Comparison of ENCODE assay signal across 8 cellular contexts in the genomic region with DNA sequence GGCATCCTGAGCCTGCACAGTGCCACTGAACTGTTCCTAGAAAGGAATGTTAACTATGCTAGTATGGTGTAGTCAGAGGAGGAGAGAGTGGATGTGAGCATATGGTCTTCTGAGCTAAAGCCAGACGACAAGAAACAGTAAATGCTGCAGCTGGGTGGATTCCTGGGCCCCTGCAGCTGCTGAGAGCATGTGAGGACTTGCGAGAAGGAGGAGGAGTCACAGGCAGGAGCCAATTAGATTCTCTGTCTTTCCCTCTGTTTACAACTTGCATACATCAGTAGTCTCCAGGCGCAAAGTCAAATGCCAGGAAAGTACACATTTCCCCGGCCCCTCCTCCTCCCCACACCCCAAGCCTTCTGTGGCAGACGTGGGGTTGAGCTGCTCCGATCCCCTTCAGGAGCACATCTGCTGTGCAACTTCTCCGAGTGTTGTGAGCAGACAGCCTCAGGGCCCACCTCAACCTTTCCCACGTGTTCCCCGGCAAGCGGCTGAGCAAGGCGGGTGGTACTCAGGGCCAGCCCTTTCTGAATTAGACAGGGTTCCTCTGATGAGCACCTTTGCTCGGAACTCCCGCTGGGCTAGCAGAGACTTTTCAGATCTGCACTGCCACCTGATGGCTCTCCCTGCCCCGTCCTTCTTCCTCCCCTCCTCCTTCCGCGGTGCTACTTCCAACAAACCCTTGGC.
DNase-seq lines count a peak whose midpoint lies in the region; ATAC-seq and TF ChIP-seq lines count a peak whose summit lies in the region.

No MANE protein-coding gene starts in this region.

- H4K20me1 ChIP-seq in GM23248 (ENCODE audit: insufficient read depth), result no peaks in the 10 kb centered on the region

- H3K4me1 Mint-ChIP-seq in CD4-positive, CD25-positive, alpha-beta regulatory T cell, result peaks cover 0 to 49% (median 29%) of the 10 kb centered on the region in 4 donors
- H3K4me1 Mint-ChIP-seq in progenitor cell of endocrine pancreas (ENCODE audit: low read depth), result peaks cover 25% of the 10 kb centered on the region
- H3K4me1 Mint-ChIP-seq in immature natural killer cell, result peaks cover 8 to 11% of the 10 kb centered on the region in 2 donors

- H3K36me3 Mint-ChIP-seq in CD4-positive, CD25-positive, alpha-beta regulatory T cell, result no peaks in the 10 kb centered on the region
- H3K36me3 Mint-ChIP-seq in progenitor cell of endocrine pancreas (ENCODE audit: insufficient read depth), result no peaks in the 10 kb centered on the region
- H3K36me3 Mint-ChIP-seq in immature natural killer cell, result no peaks in the 10 kb centered on the region

- no peaks in the 10 kb centered on the region for H3K36me3 ChIP-seq in CD4-positive, CD25-positive, alpha-beta regulatory T cell (ENCODE audit: control insufficient read depth, insufficient read depth, low read length)
- H3K36me3 ChIP-seq in GM23248 (ENCODE audit: low read depth), result no peaks in the 10 kb centered on the region

- no peaks in the 10 kb centered on the region for H3K27me3 ChIP-seq in CD4-positive, CD25-positive, alpha-beta regulatory T cell (ENCODE audit: control insufficient read depth, insufficient read depth, low read length)
- H3K27me3 ChIP-seq in GM23248 (replicated peaks; ENCODE audit: insufficient read depth), result no peaks in the 10 kb centered on the region

- no peaks in the 10 kb centered on the region for H3K9me3 ChIP-seq in CD4-positive, CD25-positive, alpha-beta regulatory T cell (ENCODE audit: control insufficient read depth in 2 of 2, low read length in 2 of 2)
- H3K9me3 ChIP-seq in GM23248 (ENCODE audit: low read depth), result no peaks in the 10 kb centered on the region

- no peak overlapping the region for H3K27ac ChIP-seq in CD4-positive, CD25-positive, alpha-beta regulatory T cell (ENCODE audit: insufficient read depth, low read length, poor library complexity, severe bottlenecking)
- no peak overlapping the region for H3K27ac ChIP-seq in GM23248

- H3K4me2 ChIP-seq in GM23248 (ENCODE audit: unreplicated experiment), result no peak overlapping the region

- in situ Hi-C loops in GM23248 (cut with MboI), result no loop called here

- 19 to 29% methylated on average over 11 of the region's 16 CpGs for WGBS in GM23248 (ENCODE audit: low coverage in 1 of 2, low lambda C conversion rate in 2 of 2, missing lambda C conversion rate in 2 of 2), 2 experiments

- H3K9me3 Mint-ChIP-seq in CD4-positive, CD25-positive, alpha-beta regulatory T cell, result peaks cover 0 to 2% (median 0%) of the 10 kb centered on the region in 7 donors
- peaks cover 17% of the 10 kb centered on the region for H3K9me3 Mint-ChIP-seq in progenitor cell of endocrine pancreas (ENCODE audit: low read depth)
- no peaks in the 10 kb centered on the region for H3K9me3 Mint-ChIP-seq in immature natural killer cell

- no peak overlapping the region for H3K9ac ChIP-seq in GM23248

- no peaks in the 10 kb centered on the region for H3F3A ChIP-seq in GM23248 (ENCODE audit: insufficient read depth)

- DNase-seq in CD4-positive, CD25-positive, alpha-beta regulatory T cell, result peak in 1 of 3 donors; percentile 25
- DNase-seq in GM23248 (peak; percentile 47), NCI-H446 treated with DMSO at 0.1 percent for 48 hours (lab: John Stamatoyannopoulos, UW) (peak; percentile 6), glomerular visceral epithelial cell (ENCODE audit: extremely low spot score) (peak; percentile 82), progenitor cell of endocrine pancreas (ENCODE audit: low spot score, unreplicated experiment) (no peak), immature natural killer cell (no peak)
- DNase-seq in activated effector memory CD4-positive, alpha-beta T cell treated with Interleukin-2 at 50 U/mL for 16 hours, result peak; percentile 1

- peaks cover 28% of the 10 kb centered on the region for H3K4me1 ChIP-seq in CD4-positive, CD25-positive, alpha-beta regulatory T cell (ENCODE audit: control insufficient read depth, insufficient read depth, low read length, poor library complexity, severe bottlenecking)
- no peaks in the 10 kb centered on the region for H3K4me1 ChIP-seq in GM23248 (ENCODE audit: insufficient read depth)

- peak overlapping the region in 2 of 3 donors; percentile 10 to 43 for H3K27ac Mint-ChIP-seq in CD4-positive, CD25-positive, alpha-beta regulatory T cell
- H3K27ac Mint-ChIP-seq in progenitor cell of endocrine pancreas (peak overlapping the region; percentile 76), immature natural killer cell (no peak overlapping the region)

- H3K79me2 ChIP-seq in GM23248 (ENCODE audit: insufficient read depth), result no peaks in the 10 kb centered on the region

- H3K4me3 ChIP-seq in CD4-positive, CD25-positive, alpha-beta regulatory T cell (ENCODE audit: low read depth, low read length), result no peak overlapping the region
- no peak overlapping the region for H3K4me3 ChIP-seq in GM23248

- no peak for TF ChIP-seq CTCF in progenitor cell of endocrine pancreas (IDR thresholded peaks at IDR 0.05; ENCODE audit: unreplicated experiment)

- no peak overlapping the region for H2AFZ ChIP-seq in GM23248

- H3K27me3 Mint-ChIP-seq in CD4-positive, CD25-positive, alpha-beta regulatory T cell, result peaks cover 10% of the 10 kb centered on the region
- H3K27me3 Mint-ChIP-seq in progenitor cell of endocrine pancreas (no peaks in the 10 kb centered on the region), immature natural killer cell (ENCODE audit: low read depth in 3 of 3) (peaks cover 3 to 30% (median 7%) of the 10 kb centered on the region in 3 donors)

- no peaks in the 10 kb centered on the region for H3K9me2 ChIP-seq in GM23248 (ENCODE audit: insufficient read depth)

- peak overlapping the region; percentile 21 to 91 (median 60) for H3K4me3 Mint-ChIP-seq in CD4-positive, CD25-positive, alpha-beta regulatory T cell
- H3K4me3 Mint-ChIP-seq in progenitor cell of endocrine pancreas (ENCODE audit: low read depth), result no peak overlapping the region
- H3K4me3 Mint-ChIP-seq in immature natural killer cell, result peak overlapping the region in 1 of 5 donors; percentile 7

- ATAC-seq in CD4-positive, CD25-positive, alpha-beta regulatory T cell (ENCODE audit: low read depth in 2 of 2), result peak; percentile 38 to 43
- no peak for ATAC-seq in HG03196 (IDR thresholded peaks at IDR 0.05; ENCODE audit: unreplicated experiment)

Comparison
In these comparisons a context has a peak if more than half of its experiments do, and no peak if none do; other contexts are left out.
1. DNase-seq: peak in GM23248 (single experiment), NCI-H446 treated with DMSO at 0.1 percent for 48 hours (single experiment), activated effector memory CD4-positive, alpha-beta T cell treated with Interleukin-2 at 50 U/mL for 16 hours (single experiment) and glomerular visceral epithelial cell (single experiment); none in progenitor cell of endocrine pancreas (single experiment) and immature natural killer cell (0 of 3).
2. H3K27ac Mint-ChIP-seq: peak in CD4-positive, CD25-positive, alpha-beta regulatory T cell (2 of 3) and progenitor cell of endocrine pancreas (single experiment); none in immature natural killer cell (0 of 6).